Comparison of ENCODE assay signal across 8 cellular contexts in the genomic region with DNA sequence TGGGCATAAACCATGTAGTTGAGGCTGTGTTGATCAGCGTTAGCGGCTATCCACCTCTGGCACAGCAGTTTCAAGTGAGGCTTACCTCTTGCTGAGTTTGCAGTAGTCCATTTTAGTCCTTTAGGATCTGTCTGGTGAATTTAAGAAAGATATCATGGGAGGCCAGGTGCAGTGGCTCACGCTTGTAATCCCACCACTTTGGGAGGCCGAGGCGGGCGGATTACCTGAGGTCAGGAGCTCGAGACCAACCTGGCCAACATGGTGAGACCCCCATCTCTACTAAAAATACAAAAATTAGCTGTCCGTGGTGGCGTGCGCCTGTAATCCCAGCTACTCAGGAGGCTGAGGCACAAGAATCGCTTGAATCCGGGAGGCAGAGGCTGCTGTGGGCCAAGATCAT. TPM values are rescaled to one million over a fixed set of nuclear protein-coding genes. Genes with fewer than 3 reads are reported as not detected.
DNase-seq lines count a peak whose midpoint lies in the region; FAIRE-seq and TF ChIP-seq lines count a peak whose summit lies in the region.
"Not testable (repeated sequence)": the region's sequence is repeated elsewhere in the genome, so short reads cannot be mapped to it uniquely, and the experiment has no call there.
"Had no signal": no experiment of that assay in that cellular context is flagged by ENCODE, and none has a peak within 500 bp of the region (broad histone marks: within the 10 kb centered on the region; RNA-seq: fewer than 3 reads in every experiment).

No MANE protein-coding gene starts in this region.

- CTCF ChIA-PET in H1 (lab: Charles Lee; ENCODE audit: partially characterized antibody): interaction anchor here (0.5 to 7.6 kb wide), 11 partner anchors 8 to 145 kb away, joined by 3 to 59 read pairs (median 4); no protein-coding TSS in a partner anchor

- H3K9ac ChIP-seq in H9 (ENCODE audit: extremely low read depth, insufficient read length, low read length); H1 (replicated peaks in 1 of 4; ENCODE audit: extremely low read depth in 1 of 4, low read depth in 3 of 4, low read length in 3 of 4); kidney (ENCODE audit: low read length in 2 of 2): not testable (repeated sequence)

- H3K27me3 ChIP-seq in H9 (ENCODE audit: insufficient read depth, low read length); H1 (replicated peaks in 1 of 4; ENCODE audit: control insufficient read depth in 3 of 4, extremely low read depth in 1 of 4, insufficient read depth in 3 of 4, low read length in 3 of 4): not testable (repeated sequence)

- H3K9me3 Mint-ChIP-seq in H9: not testable (repeated sequence)

- H4K91ac ChIP-seq in H9 (ENCODE audit: insufficient read length, low read depth, low read length); H1 (replicated peaks; ENCODE audit: insufficient read length, low read length): not testable (repeated sequence)

- TF ChIP-seq CTCF in H9 (conservative IDR thresholded peaks at IDR 0.05); coronary artery (IDR thresholded peaks at IDR 0.05); H1 (IDR thresholded peaks at IDR 0.05; ENCODE audit: control extremely low read depth in 1 of 3, insufficient read depth in 1 of 3, low read depth in 1 of 3, low read length in 3 of 3); kidney (IDR thresholded peaks at IDR 0.05; ENCODE audit: borderline replicate concordance, extremely low read depth, insufficient read depth): not testable (repeated sequence)

- H3T11ph ChIP-seq in H9 (ENCODE audit: low read length): not testable (repeated sequence)

- H3K79me2 ChIP-seq in H9 (ENCODE audit: insufficient read depth, low read length); H1 (ENCODE audit: control insufficient read depth in 1 of 2, insufficient read depth in 2 of 2, low read length in 2 of 2): not testable (repeated sequence)

- intact Hi-C loops in kidney (cut with DNase I); posterior vena cava (cut with DNase I): not testable (repeated sequence)

- not testable (repeated sequence) for H4K8ac ChIP-seq in H9 (replicated peaks; ENCODE audit: insufficient read length, low read depth, low read length)
- 0 out of 2 replicates have a peak overlapping the region, but pooled peaks have one; percentile 51 for H4K8ac ChIP-seq in H1 (ENCODE audit: extremely low read depth, insufficient read depth, low read length)

- WGBS in H9 (ENCODE audit: extremely low coverage, insufficient read length, low lambda C conversion rate): no CpG with 5 or more reads among the region's 12 CpGs
- WGBS in H1 (ENCODE audit: extremely low coverage in 1 of 2, insufficient coverage in 1 of 2, insufficient read length in 1 of 2, insufficient replicate concordance in 2 of 2, low coverage in 1 of 2, low lambda C conversion rate in 2 of 2, missing lambda C conversion rate in 1 of 2), 2 experiments: 92% methylated on average over 12 of the region's 12 CpGs; no CpG with 5 or more reads in 1 of the 2 experiments

- not testable (repeated sequence) for H2BK120ac ChIP-seq in H9 (ENCODE audit: low read depth, low read length, poor library complexity, severe bottlenecking); H1 (replicated peaks; ENCODE audit: low read depth, low read length)

- H3K4ac ChIP-seq in H9 (ENCODE audit: low read depth, low read length); H1 (replicated peaks; ENCODE audit: insufficient read length, low read depth, low read length): not testable (repeated sequence)

- H3K4me3 Mint-ChIP-seq in H9: not testable (repeated sequence)

- not testable (repeated sequence) for H3K23me2 ChIP-seq in H9 (ENCODE audit: insufficient read length, low read depth, low read length, poor library complexity, severe bottlenecking); H1 (ENCODE audit: low read depth, low read length)

- H3K4me3 ChIP-seq in coronary artery; H1 (ENCODE audit: extremely low read depth in 1 of 4, insufficient read depth in 2 of 4, low read depth in 3 of 4, low read length in 4 of 4); kidney (ENCODE audit: low read length in 2 of 2): not testable (repeated sequence)

- not testable (repeated sequence) for TF ChIP-seq EP300 in H1 (IDR thresholded peaks at IDR 0.05; ENCODE audit: borderline replicate concordance in 1 of 2, low read depth in 2 of 2, low read length in 2 of 2)

- H2BK12ac ChIP-seq in H9 (ENCODE audit: insufficient read length, low read depth, low read length); H1 (ENCODE audit: low read depth, low read length): not testable (repeated sequence)

- not testable (repeated sequence) for H3K4me1 ChIP-seq in H9 (ENCODE audit: insufficient read depth, low read length); H1 (replicated peaks in 1 of 4; ENCODE audit: control insufficient read depth in 3 of 4, insufficient read depth in 4 of 4, low read length in 3 of 4); kidney (ENCODE audit: control insufficient read depth in 1 of 2, insufficient read depth in 1 of 2, low read depth in 1 of 2, low read length in 2 of 2)

- H3K9me3 ChIP-seq in H9 (ENCODE audit: control insufficient read depth, low read depth, low read length); H1 (ENCODE audit: insufficient read depth in 2 of 2, low read depth in 1 of 2, low read length in 1 of 2); kidney (ENCODE audit: control insufficient read depth in 1 of 2, low read length in 2 of 2): not testable (repeated sequence)

- not testable (repeated sequence) for H3K79me1 ChIP-seq in H9 (ENCODE audit: insufficient read depth, low read depth, low read length, poor library complexity, severe bottlenecking); H1 (ENCODE audit: low read depth, low read length)

- not testable (repeated sequence) for H3K27ac Mint-ChIP-seq in H9

- not testable (repeated sequence) for H3K23ac ChIP-seq in H9 (ENCODE audit: insufficient read length, low read depth, low read length); H1 (ENCODE audit: insufficient read length)

- H3K4me2 ChIP-seq in H9 (ENCODE audit: insufficient read depth, insufficient read length, low read length); H1 (ENCODE audit: insufficient read depth in 1 of 2, low read depth in 2 of 2, low read length in 2 of 2): not testable (repeated sequence)

- not testable (repeated sequence) for FAIRE-seq in H1 (lab: Jason Lieb, UNC); kidney (lab: Jason Lieb, UNC)

- H3K18ac ChIP-seq in H9 (ENCODE audit: insufficient read length, low read depth, low read length); H1 (ENCODE audit: extremely low read depth, low read length): not testable (repeated sequence)

- TF ChIP-seq POLR2A in H1 (IDR thresholded peaks at IDR 0.05; ENCODE audit: control extremely low read depth in 1 of 2, low read depth in 2 of 2, low read length in 2 of 2): not testable (repeated sequence)

- not testable (repeated sequence) for H2BK20ac ChIP-seq in H9 (ENCODE audit: low read depth, low read length, poor library complexity, severe bottlenecking); H1 (ENCODE audit: low read length)

- not testable (repeated sequence) for H2AFZ ChIP-seq in H9 (ENCODE audit: low read length); H1 (ENCODE audit: low read length)

- H3K56ac ChIP-seq in H9 (ENCODE audit: insufficient read length, low read depth, low read length); H1 (replicated peaks; ENCODE audit: insufficient read length, low read depth, low read length): not testable (repeated sequence)

- not testable (repeated sequence) for H2BK15ac ChIP-seq in H9 (ENCODE audit: low read depth, low read length); H1 (ENCODE audit: low read length)

- H3K4me1 Mint-ChIP-seq in H9: peaks cover 21 to 29% of the 10 kb centered on the region in 2 experiments

- peak; percentile 21 for DNase-seq in H9
- peak; percentile 9 for DNase-seq in coronary artery (ENCODE audit: low spot score)
- not testable (repeated sequence) for DNase-seq in H1 (ENCODE audit: low read depth in 1 of 2, low spot score in 2 of 2)
- DNase-seq in kidney: peak; percentile 18
- DNase-seq in posterior vena cava (ENCODE audit: low spot score): peak; percentile 36

- H4K5ac ChIP-seq in H9 (ENCODE audit: insufficient read length, low read depth, low read length); H1 (ENCODE audit: insufficient read length, low read depth, low read length): not testable (repeated sequence)

- H3K27me3 Mint-ChIP-seq in H9 (ENCODE audit: low read depth): not testable (repeated sequence)

- not testable (repeated sequence) for H3K36me3 Mint-ChIP-seq in H9 (ENCODE audit: insufficient read depth in 1 of 3, low read depth in 3 of 3)

- POLR2A ChIA-PET in H1 (lab: Charles Lee; ENCODE audit: partially characterized antibody): not testable (repeated sequence)

- not testable (repeated sequence) for H3K27ac ChIP-seq in H9 (ENCODE audit: insufficient read length, low read depth, low read length); coronary artery; H1 (ENCODE audit: low read depth, low read length); kidney (ENCODE audit: low read depth in 2 of 2, low read length in 2 of 2)

- TF ChIP-seq RAD21 in H1 (IDR thresholded peaks at IDR 0.05 in 1 of 2, conservative IDR thresholded peaks at IDR 0.05 in 1 of 2; ENCODE audit: low read depth in 2 of 2, low read length in 2 of 2): not testable (repeated sequence)

- not testable (repeated sequence) for H2AK5ac ChIP-seq in H9 (ENCODE audit: insufficient read length, low read length); H1 (ENCODE audit: low read depth, low read length)

- H2BK5ac ChIP-seq in H9 (ENCODE audit: insufficient read length, low read length); H1 (ENCODE audit: low read depth, low read length): not testable (repeated sequence)

- H3K14ac ChIP-seq in H9 (ENCODE audit: insufficient read depth, low read length); H1 (ENCODE audit: insufficient read length): not testable (repeated sequence)

- not testable (repeated sequence) for H3K36me3 ChIP-seq in H1 (ENCODE audit: control insufficient read depth in 2 of 4, insufficient read depth in 4 of 4, low read length in 3 of 4); kidney (ENCODE audit: control insufficient read depth in 1 of 2, insufficient read depth in 2 of 2, low read length in 2 of 2)

- H4K20me1 ChIP-seq in H9 (ENCODE audit: control insufficient read depth, insufficient read depth, insufficient read length); H1 (replicated peaks in 1 of 2; ENCODE audit: control insufficient read depth in 1 of 2, insufficient read depth in 2 of 2, low read length in 2 of 2): not testable (repeated sequence)

RNA-seq across cellular contexts. Expression of gene PHOSPHO1, which starts 45.4 kb away (rescaled TPM):
- total RNA-seq in H9 (2021) (0.31 and 0.63 TPM in 2 replicates), kidney (0.22 TPM), posterior vena cava (1 to 10 TPM in 1 of 2 donors, under 1 TPM in 1; 0.62 to 2.6 TPM)
- total RNA-seq in H1 (2021; fragmentation: NEBNext Ultra II Directional; extraction: Animal tissue kit (Norgen Biotek cat#: 25700)): 0.34 and 0.73 TPM in 2 replicates
- polyA plus RNA-seq in H1 (2011; rRNA removed) (0.45 and 1.2 TPM in 2 replicates), kidney (ENCODE audit: insufficient read depth, low read depth, low replicate concordance) (1.5 TPM)
- 0.49 TPM for polyA plus RNA-seq in H1 (2011; cell fraction: cytosol; rRNA removed)
- polyA plus RNA-seq in H1 (2011; cell fraction: nucleus; rRNA removed): 1.3 TPM
- 0.32 to 0.56 TPM (median 0.43 TPM) in 4 replicates for polyA plus RNA-seq in H1 (2012, experiment 1 of 2)
- 0.88 TPM for polyA plus RNA-seq in H1 (2012, experiment 2 of 2)
- 0.57 TPM for polyA plus RNA-seq in H1 (2013, experiment 1 of 2)
- 0.61 TPM for polyA plus RNA-seq in H1 (2013, experiment 2 of 2)
- polyA minus RNA-seq in H1 (2011; rRNA and poly(A)+ RNA removed): 0.39 and 0.73 TPM in 2 replicates
- 1.4 TPM for polyA minus RNA-seq in H1 (2011; cell fraction: cytosol; rRNA and poly(A)+ RNA removed)
- polyA minus RNA-seq in H1 (2011; cell fraction: nucleus; rRNA and poly(A)+ RNA removed): 1.8 TPM
- total RNA-seq: CD4-positive, alpha-beta memory T cell; CD4-positive, CD25-positive, alpha-beta regulatory T cell; CD8-positive, alpha-beta memory T cell had no signal
